ENCODE assay signal across 8 cellular contexts in the genomic region with DNA sequence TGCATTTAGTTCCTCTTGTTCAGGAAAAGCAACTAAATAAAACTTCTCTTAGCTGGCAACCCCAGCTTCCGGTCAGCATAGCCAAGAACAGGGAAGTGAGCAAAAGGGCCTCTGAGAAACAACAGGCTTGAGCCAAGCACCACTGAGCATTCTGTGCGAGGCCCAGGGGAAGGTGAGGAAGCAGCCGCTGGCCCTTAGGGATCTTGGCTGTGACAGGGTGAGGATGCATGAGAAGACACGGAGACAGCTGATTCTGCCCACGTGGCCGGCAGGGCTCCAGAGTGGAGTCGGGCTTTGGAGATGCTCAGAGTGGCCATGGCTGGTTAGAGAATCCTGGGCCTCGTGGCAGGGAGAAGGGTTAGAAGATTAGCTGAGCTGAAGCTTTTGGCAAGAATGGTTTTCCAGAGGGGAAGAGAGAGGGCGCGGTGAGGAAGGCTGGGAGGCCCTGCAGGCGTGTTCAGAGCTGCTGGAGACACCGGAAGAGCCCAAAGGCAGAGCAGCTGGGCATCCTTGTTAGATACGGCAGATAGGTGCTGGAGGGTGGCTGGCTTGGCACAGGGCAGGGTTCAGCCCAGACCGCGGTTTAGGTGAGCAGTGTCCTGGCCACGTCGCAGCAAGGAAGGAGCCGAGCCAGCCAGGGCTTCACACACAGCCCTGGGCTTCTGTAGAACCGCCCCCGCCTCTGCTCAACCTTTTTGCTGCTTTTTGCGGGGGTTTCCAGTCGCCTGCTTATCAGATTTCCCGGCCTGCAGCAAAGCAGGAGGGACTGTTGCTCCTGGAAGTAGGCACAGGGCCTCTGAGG. TPM values are rescaled to one million over a fixed set of nuclear protein-coding genes. Genes with fewer than 3 reads are reported as not detected.
DNase-seq lines count a peak whose midpoint lies in the region; ATAC-seq and TF ChIP-seq lines count a peak whose summit lies in the region.

No MANE protein-coding gene starts in this region.

- peaks cover 0 to 58% of the 10 kb centered on the region in 2 donors for H3K36me3 ChIP-seq in gastroesophageal sphincter

- H3K4me3 ChIP-seq in gastroesophageal sphincter, result no peak overlapping the region

- no peak for TF ChIP-seq CTCF in GM13976 (IDR thresholded peaks at IDR 0.05; ENCODE audit: borderline replicate concordance, control extremely low read depth, extremely low read depth, insufficient read depth, missing control alignments)
- TF ChIP-seq CTCF in gastroesophageal sphincter (IDR thresholded peaks at IDR 0.05), result no peak

- in situ Hi-C loops in GM13976 (cut with MboI; ENCODE audit: low sequenced_read_pairs, unreplicated experiment), result no loop called here

- peak; percentile 71 for ATAC-seq in gastroesophageal sphincter

- no peaks in the 10 kb centered on the region for H3K27me3 ChIP-seq in gastroesophageal sphincter

- no peak for TF ChIP-seq POLR2A in gastroesophageal sphincter (IDR thresholded peaks at IDR 0.05)

- intact Hi-C loops in posterior cingulate gyrus (cut with DNase I), result loop anchor here (10.0 kb wide), 1 partner anchor 394 kb away; no protein-coding TSS in a partner anchor

- peak; percentile 65 for DNase-seq in GM13976 (ENCODE audit: low spot score)
- peak; percentile 47 to 63 for DNase-seq in activated CD4-positive, alpha-beta T cell treated with anti-CD3 and anti-CD28 coated beads, Interleukin-2, amount 50 U/mL, for 48 hours
- peak in 8 of 10 donors; percentile 33 to 94 (median 62) for DNase-seq in posterior cingulate gyrus
- no peak for DNase-seq in AML-193 (lab: John Stamatoyannopoulos, UW)
- no peak for DNase-seq in SHP77 treated with DMSO at 0.1 percent for 48 hours (lab: John Stamatoyannopoulos, UW)
- DNase-seq in NCI-H1694 (lab: John Stamatoyannopoulos, UW), result no peak
- no peak for DNase-seq in OCI-M1 (lab: John Stamatoyannopoulos, UW)

- peaks cover 0 to 81% (median 42%) of the 10 kb centered on the region in 3 donors for H3K4me1 ChIP-seq in gastroesophageal sphincter

- H3K27ac ChIP-seq in gastroesophageal sphincter, result peak overlapping the region; percentile 5 to 81 (median 77)

- WGBS in gastroesophageal sphincter (ENCODE audit: low coverage in 1 of 2), 2 donors, result 33 to 51% methylated on average over 6 to 15 of the region's 23 CpGs

- no peak for TF ChIP-seq EP300 in gastroesophageal sphincter (IDR thresholded peaks at IDR 0.05)

- H3K9me3 ChIP-seq in gastroesophageal sphincter, result no peaks in the 10 kb centered on the region

RNA-seq across cellular contexts. Expression of a gene that starts 17.3 kb away (rescaled TPM):
- 10 to 100 TPM; 53.6 to 92.2 (median 59.9) TPM for total RNA-seq in gastroesophageal sphincter

RNA-seq across cellular contexts. Expression of a gene that starts 46.9 kb away (rescaled TPM):
- total RNA-seq in gastroesophageal sphincter, result 1 to 10 TPM in 1 of 4 donors, under 1 TPM in 2, not detected in 1; 0.73 to 1.3 (median 0.81) TPM

RNA-seq across cellular contexts. Expression of a gene that starts 58.0 kb away (rescaled TPM):
- total RNA-seq in gastroesophageal sphincter, result 1 to 10 TPM in 1 of 4 donors, under 1 TPM in 3; 0.40 to 4.4 (median 0.50) TPM

Comparison
In these comparisons a context has a peak if more than half of its experiments do, and no peak if none do; other contexts are left out.
1. DNase-seq: peak in GM13976 (single experiment), activated CD4-positive, alpha-beta T cell treated with anti-CD3 and anti-CD28 coated beads, Interleukin-2, amount 50 U/mL, for 48 hours (2 of 2) and posterior cingulate gyrus (8 of 10); none in AML-193 (0 of 2), SHP77 treated with DMSO at 0.1 percent for 48 hours (single experiment), NCI-H1694 (single experiment) and OCI-M1 (single experiment).